11 cellular contexts compared by ENCODE assay signal in the genomic region with DNA sequence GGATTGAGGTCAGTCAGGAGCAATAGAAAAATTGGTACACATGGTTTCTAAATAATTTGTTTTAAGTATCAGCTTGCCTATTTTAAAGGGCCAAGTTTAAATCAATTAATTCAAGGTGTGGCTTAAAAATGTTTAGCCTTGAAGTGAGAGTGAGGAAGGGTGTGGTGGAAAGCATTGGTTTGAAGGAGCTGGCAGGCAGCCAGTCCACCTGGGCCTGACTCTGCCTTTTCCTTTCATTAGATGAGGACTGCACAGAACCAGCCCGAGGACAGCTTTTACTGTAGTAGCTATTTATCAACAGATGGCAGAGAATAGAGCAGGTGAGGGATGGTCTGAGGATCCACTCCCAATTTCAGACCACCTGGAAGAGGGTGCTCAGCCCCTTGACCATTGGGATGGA. TPM values are rescaled to one million over a fixed set of nuclear protein-coding genes. Genes with fewer than 3 reads are reported as not detected.
DNase-seq lines count a peak whose midpoint lies in the region; ATAC-seq, FAIRE-seq and TF ChIP-seq lines count a peak whose summit lies in the region.
"Had no signal": no experiment of that assay in that cellular context is flagged by ENCODE, and none has a peak within 500 bp of the region (broad histone marks: within the 10 kb centered on the region; RNA-seq: fewer than 3 reads in every experiment).

No MANE protein-coding gene starts in this region.

- intact Hi-C loops in left colon (cut with DNase I, micrococcal nuclease): no loop called here
- intact Hi-C loops in cardiac septum (cut with DNase I): loop anchor here (2.0 kb wide), 1 partner anchor 16 kb away; no protein-coding TSS in a partner anchor
- intact Hi-C loops in CD14-positive monocyte (cut with micrococcal nuclease): no loop called here

- no peaks in the 10 kb centered on the region for H3K27me3 Mint-ChIP-seq in CD14-positive monocyte (ENCODE audit: low read depth in 3 of 3)
- H3K27me3 Mint-ChIP-seq: brain had no signal

- peak; percentile 12 for DNase-seq in DMS 273 (lab: John Stamatoyannopoulos, UW; ENCODE audit: unreplicated experiment)
- no peak for DNase-seq in DMS 273 treated with DMSO at 0.1 percent for 48 hours (lab: John Stamatoyannopoulos, UW)
- peak; percentile 81 for DNase-seq in NCI-H1105 treated with DMSO at 0.1 percent for 48 hours (lab: John Stamatoyannopoulos, UW)
- DNase-seq in SW480 (ENCODE audit: low spot score): peak; percentile 33
- peak; percentile 70 to 86 for DNase-seq in left colon
- no peak for DNase-seq in cardiac septum (ENCODE audit: low spot score)
- no peak for DNase-seq in GM12891 (ENCODE audit: insufficient read length, low spot score)
- no peak for DNase-seq in CD14-positive monocyte (ENCODE audit: low spot score)

- peaks cover 6% of the 10 kb centered on the region for H3K4me1 Mint-ChIP-seq in CD14-positive monocyte
- H3K4me1 Mint-ChIP-seq: brain, neural crest cell had no signal

- FAIRE-seq in GM12891 (lab: Jason Lieb, UNC): no peak
- FAIRE-seq: islet of Langerhans had no signal

- no peak for TF ChIP-seq CTCF in CD14-positive monocyte (IDR thresholded peaks at IDR 0.05)

- no peak overlapping the region for H3K4me3 Mint-ChIP-seq in CD14-positive monocyte
- H3K4me3 Mint-ChIP-seq: brain, neural crest cell had no signal

- no peak overlapping the region for H3K27ac Mint-ChIP-seq in CD14-positive monocyte
- H3K27ac Mint-ChIP-seq: brain had no signal

- H3K9me3 Mint-ChIP-seq in CD14-positive monocyte: peaks cover 0 to 2% (median 0%) of the 10 kb centered on the region in 7 donors
- H3K9me3 Mint-ChIP-seq: brain, neural crest cell had no signal

- TF ChIP-seq POLR2A in GM12891 (IDR thresholded peaks at IDR 0.05; ENCODE audit: low read depth, low read length): no peak

- peaks cover 85 to 90% of the 10 kb centered on the region in 2 donors for H3K36me3 Mint-ChIP-seq in CD14-positive monocyte

- peak; percentile 82 for ATAC-seq in left colon

TF ChIP-seq in GM12891, 5 proteins besides CTCF, POLR2A, EP300 and RAD21:
- no peak for TF ChIP-seq PAX5 (IDR thresholded peaks at IDR 0.05; ENCODE audit: insufficient read depth, low read length, severe bottlenecking)
- TF ChIP-seq POU2F2 (IDR thresholded peaks at IDR 0.05; ENCODE audit: low read depth, low read length): no peak
- TF ChIP-seq POLR2AphosphoS5 (IDR thresholded peaks at IDR 0.05; ENCODE audit: low read depth, low read length): no peak
- TF ChIP-seq SPI1 (IDR thresholded peaks at IDR 0.05; ENCODE audit: low read depth, low read length): no peak
- no peak for TF ChIP-seq TAF1 (IDR thresholded peaks at IDR 0.05; ENCODE audit: low read depth, low read length)

RNA-seq across cellular contexts. Expression of gene DHX35, which starts 42.4 kb away (rescaled TPM):
- total RNA-seq in left colon: 10 to 100 TPM; 14.0 to 14.1 TPM
- 11.4 TPM for total RNA-seq in cardiac septum
- polyA plus RNA-seq in GM12891 (2012; ENCODE audit: low read depth, missing spikeins): 9.4 TPM
- 1 to 10 TPM; 1.6 to 2.7 TPM for polyA plus RNA-seq in CD14-positive monocyte

Comparison
In these comparisons a context has a peak if more than half of its experiments do, and no peak if none do; other contexts are left out.
1. DNase-seq: peak in DMS 273 (single experiment), NCI-H1105 treated with DMSO at 0.1 percent for 48 hours (single experiment), SW480 (single experiment) and left colon (2 of 2); none in DMS 273 treated with DMSO at 0.1 percent for 48 hours (single experiment), cardiac septum (single experiment), GM12891 (single experiment) and CD14-positive monocyte (single experiment).